In the genomic region with DNA sequence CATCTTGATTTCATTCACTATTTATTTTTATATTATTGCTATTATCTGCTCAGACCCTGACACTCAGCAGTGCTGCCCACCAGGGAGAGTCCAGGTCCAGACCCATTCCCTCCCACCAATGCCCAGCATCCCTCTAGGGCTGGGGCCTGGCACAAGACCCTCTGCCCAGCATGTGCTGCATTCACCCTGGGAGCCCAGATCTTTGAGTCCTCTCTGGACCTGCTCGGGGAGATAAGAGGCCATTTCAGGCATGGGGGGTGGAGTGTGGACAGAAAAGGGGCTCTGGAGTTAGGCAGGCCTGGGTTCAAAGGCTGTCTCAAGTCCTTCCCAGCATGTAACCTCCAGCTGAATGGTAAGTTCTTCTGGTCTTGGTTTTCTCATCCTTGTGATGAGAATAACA, we compare ENCODE assay signal across 22 cellular contexts.
A peak's percentile ranks its signal among the peaks of the same experiment; 100 is the strongest.
DNase-seq lines count a peak whose midpoint lies in the region; ATAC-seq and TF ChIP-seq lines count a peak whose summit lies in the region.
"Had no signal": no experiment of that assay in that cellular context is flagged by ENCODE, and none has a peak within 500 bp of the region (broad histone marks: within the 10 kb centered on the region; RNA-seq: fewer than 3 reads in every experiment).

No MANE protein-coding gene starts in this region.

- no peaks in the 10 kb centered on the region for H3K36me3 ChIP-seq in upper lobe of right lung
- H3K36me3 ChIP-seq: BLaER1 treated with 17β-estradiol and CSF1 and Interleukin-3, amounts not matched to agents 10 nM and 100 nM had no signal

- ATAC-seq in upper lobe of right lung: no peak
- ATAC-seq: K562 had no signal

- no peak overlapping the region for H3K27ac ChIP-seq in upper lobe of right lung
- H3K27ac ChIP-seq: BLaER1 treated with 17β-estradiol and CSF1 and Interleukin-3, amounts not matched to agents 10 nM and 100 nM; SK-N-MC had no signal

- POLR2A ChIA-PET in HEK293T (lab: Yijun Ruan, JAX): no interaction called here

- no peaks in the 10 kb centered on the region for H3K27me3 ChIP-seq in upper lobe of right lung
- H3K27me3 ChIP-seq: BLaER1 treated with 17β-estradiol and CSF1 and Interleukin-3, amounts not matched to agents 10 nM and 100 nM had no signal

- CTCF ChIA-PET in HEK293T (lab: Yijun Ruan, JAX): no interaction called here

- intact Hi-C loops in upper lobe of right lung (cut with DNase I): no loop called here

- no peak for TF ChIP-seq CTCF in upper lobe of right lung (IDR thresholded peaks at IDR 0.05)

- H3K4me3 ChIP-seq in upper lobe of right lung: no peak overlapping the region
- H3K4me3 ChIP-seq: BLaER1 treated with 17β-estradiol and CSF1 and Interleukin-3, amounts not matched to agents 10 nM and 100 nM; K562; SK-N-MC had no signal

- H3K4me1 ChIP-seq in upper lobe of right lung: no peaks in the 10 kb centered on the region

- H3K9me3 ChIP-seq in upper lobe of right lung: no peaks in the 10 kb centered on the region
- H3K9me3 ChIP-seq: BLaER1 treated with 17β-estradiol and CSF1 and Interleukin-3, amounts not matched to agents 10 nM and 100 nM had no signal

- DNase-seq in activated CD8-positive, alpha-beta memory T cell treated with anti-CD3 and anti-CD28 coated beads for 24 hours: peak; percentile 38
- DNase-seq in activated CD8-positive, alpha-beta memory T cell treated with anti-CD3 and anti-CD28 coated beads, Interleukin-2, amount 50 U/mL, for 48 hours: no peak
- DNase-seq in HEK293T (ENCODE audit: extremely low spot score) (peak; percentile 1), mesenteric fat pad (ENCODE audit: low spot score) (peak; percentile 64), upper lobe of right lung (peak; percentile 30), pons (ENCODE audit: low spot score) (no peak), NCI-H510A treated with DMSO at 0.1 percent for 48 hours (lab: John Stamatoyannopoulos, UW) (no peak), NCI-H82 treated with DMSO at 0.1 percent for 48 hours (lab: John Stamatoyannopoulos, UW; ENCODE audit: unreplicated experiment) (no peak)
- DNase-seq: AML-193, GOT3, Kasumi-1, NCI-H1092 treated with DMSO at 0.1 percent for 48 hours, NCI-H1436, NCI-H187 treated with DMSO at 0.1 percent for 48 hours, NCI-H2171 treated with DMSO at 0.1 percent for 48 hours, NCI-H345, NCI-H524, NCI-H748 treated with DMSO at 0.1 percent for 48 hours, SIG-M5 had no signal

TF ChIP-seq in HEK293T, 16 proteins besides CTCF, POLR2A, EP300 and RAD21:
- no peak for TF ChIP-seq FOXM1 (IDR thresholded peaks at IDR 0.05; ENCODE audit: borderline replicate concordance)
- no peak for TF ChIP-seq LEF1 (IDR thresholded peaks at IDR 0.05; ENCODE audit: borderline replicate concordance)
- no peak for TF ChIP-seq FOXA1 (IDR thresholded peaks at IDR 0.05)
- TF ChIP-seq HDGF (IDR thresholded peaks at IDR 0.05; ENCODE audit: borderline replicate concordance): no peak
- TF ChIP-seq ELF4 (IDR thresholded peaks at IDR 0.05): no peak
- TF ChIP-seq FOXK2 (IDR thresholded peaks at IDR 0.05): no peak
- no peak for TF ChIP-seq SUZ12 (IDR thresholded peaks at IDR 0.05)
- TF ChIP-seq ZNF384 (IDR thresholded peaks at IDR 0.05): no peak
- TF ChIP-seq, protein P1, sequence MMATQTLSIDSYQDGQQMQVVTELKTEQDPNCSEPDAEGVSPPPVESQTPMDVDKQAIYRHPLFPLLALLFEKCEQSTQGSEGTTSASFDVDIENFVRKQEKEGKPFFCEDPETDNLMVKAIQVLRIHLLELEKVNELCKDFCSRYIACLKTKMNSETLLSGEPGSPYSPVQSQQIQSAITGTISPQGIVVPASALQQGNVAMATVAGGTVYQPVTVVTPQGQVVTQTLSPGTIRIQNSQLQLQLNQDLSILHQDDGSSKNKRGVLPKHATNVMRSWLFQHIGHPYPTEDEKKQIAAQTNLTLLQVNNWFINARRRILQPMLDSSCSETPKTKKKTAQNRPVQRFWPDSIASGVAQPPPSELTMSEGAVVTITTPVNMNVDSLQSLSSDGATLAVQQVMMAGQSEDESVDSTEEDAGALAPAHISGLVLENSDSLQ (IDR thresholded peaks at IDR 0.05): no peak
- TF ChIP-seq SP1 (IDR thresholded peaks at IDR 0.05): no peak

Comparison
In these comparisons a context has a peak if more than half of its experiments do, and no peak if none do; other contexts are left out.
1. DNase-seq: peak in activated CD8-positive, alpha-beta memory T cell treated with anti-CD3 and anti-CD28 coated beads for 24 hours (single experiment), HEK293T (single experiment), mesenteric fat pad (single experiment) and upper lobe of right lung (single experiment); none in activated CD8-positive, alpha-beta memory T cell treated with anti-CD3 and anti-CD28 coated beads, Interleukin-2, amount 50 U/mL, for 48 hours (single experiment), pons (single experiment), NCI-H510A treated with DMSO at 0.1 percent for 48 hours (single experiment) and NCI-H82 treated with DMSO at 0.1 percent for 48 hours (single experiment).